ENCODE assay signal across 2 cellular contexts in genomic region chr1:229060140-229060539, GRCh38.
TF ChIP-seq lines count a peak whose summit lies in the region.

No MANE protein-coding gene starts in this region.

TF ChIP-seq in GM23338, 12 proteins besides CTCF, POLR2A, EP300 and RAD21 (continued from another document):
- TF ChIP-seq ETS1 (IDR thresholded peaks at IDR 0.05): no peak
- no peak for TF ChIP-seq JUNB (IDR thresholded peaks at IDR 0.05; ENCODE audit: unreplicated experiment)

TF ChIP-seq in HepG2, 621 proteins besides CTCF, POLR2A, EP300 and RAD21 (continued from another document and continues in another):
- TF ChIP-seq AKNA (CRISPR knock-in tag; IDR thresholded peaks at IDR 0.05; ENCODE audit: borderline replicate concordance) (no peak), HNF4G (IDR thresholded peaks at IDR 0.05; ENCODE audit: borderline replicate concordance, low read depth, low read length) (peak; percentile 24; the same call in 1 of the 2 replicates), HNF4G (CRISPR knock-in tag; IDR thresholded peaks at IDR 0.05; ENCODE audit: borderline replicate concordance, low read depth) (no peak), ETV5 (CRISPR knock-in tag; IDR thresholded peaks at IDR 0.05; ENCODE audit: borderline replicate concordance) (0 out of 2 replicates have a peak, but pooled peaks have one; percentile 10), IRF2 (CRISPR knock-in tag; IDR thresholded peaks at IDR 0.05) (no peak), NR1H2 (CRISPR knock-in tag; IDR thresholded peaks at IDR 0.05; ENCODE audit: borderline replicate concordance, low read depth) (no peak), ZNF646 (CRISPR knock-in tag; IDR thresholded peaks at IDR 0.05) (peak; percentile 99), ZBTB43 (CRISPR knock-in tag; conservative IDR thresholded peaks at IDR 0.05) (0 out of 2 replicates have a peak, but pooled peaks have one; percentile 28), ATF7 (IDR thresholded peaks at IDR 0.05) (0 out of 2 replicates have a peak, but pooled peaks have one; percentile 15), ATF7 (CRISPR knock-in tag; IDR thresholded peaks at IDR 0.05) (no peak), POGK (CRISPR knock-in tag; conservative IDR thresholded peaks at IDR 0.05) (no peak), FOXA3 (CRISPR knock-in tag; IDR thresholded peaks at IDR 0.05) (0 out of 2 replicates have a peak, but pooled peaks have one; percentile 25), ZNF687 (CRISPR knock-in tag; IDR thresholded peaks at IDR 0.05) (peak; percentile 2; the same call in 1 of the 2 replicates), KDM2A (CRISPR knock-in tag; IDR thresholded peaks at IDR 0.05; ENCODE audit: borderline replicate concordance, low read depth) (no peak), PAXIP1 (CRISPR knock-in tag; conservative IDR thresholded peaks at IDR 0.05) (0 out of 2 replicates have a peak, but pooled peaks have one; percentile 16), TFAP4 (IDR thresholded peaks at IDR 0.05; ENCODE audit: borderline replicate concordance, low read depth) (no peak), DPF2 (CRISPR knock-in tag; IDR thresholded peaks at IDR 0.05; ENCODE audit: borderline replicate concordance, low read depth) (peak; percentile 63; the same call in 1 of the 2 replicates), ZBTB14 (CRISPR knock-in tag; IDR thresholded peaks at IDR 0.05) (no peak), NCOR1 (IDR thresholded peaks at IDR 0.05; ENCODE audit: borderline replicate concordance, low read length) (0 out of 2 replicates have a peak, but pooled peaks have one; percentile 35), FOXP1 (IDR thresholded peaks at IDR 0.05) (peak; percentile 76), FOXP1 (CRISPR knock-in tag; IDR thresholded peaks at IDR 0.05) (peak; percentile 84), GATAD2A (CRISPR knock-in tag; IDR thresholded peaks at IDR 0.05) (peak; percentile 24; the same call in 1 of the 2 replicates), ZNF496 (CRISPR knock-in tag; IDR thresholded peaks at IDR 0.05; ENCODE audit: insufficient replicate concordance) (no peak), SMAD1 (CRISPR knock-in tag; IDR thresholded peaks at IDR 0.05; ENCODE audit: borderline replicate concordance, low read depth) (no peak)
